In the genomic region with DNA sequence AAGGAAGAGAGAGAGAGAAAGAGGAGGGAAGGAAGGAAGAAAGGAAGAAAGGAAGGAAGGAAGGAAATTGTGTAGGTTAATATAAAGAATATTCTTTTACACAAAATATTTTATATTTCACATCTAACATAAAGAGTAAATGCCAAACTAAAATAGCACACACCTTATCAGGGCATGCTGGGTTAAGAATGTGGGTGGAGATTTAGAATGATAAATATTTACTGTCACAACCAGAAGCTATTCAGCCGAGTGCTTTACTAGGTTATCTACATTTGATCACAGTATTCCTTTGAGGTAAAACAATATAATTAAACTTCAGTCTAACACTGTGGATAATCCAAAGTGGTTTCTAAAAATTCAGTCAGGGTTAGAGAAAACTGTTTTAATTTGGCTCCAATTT, we compare ENCODE assay signal across 11 cellular contexts.
DNase-seq lines count a peak whose midpoint lies in the region; ATAC-seq and TF ChIP-seq lines count a peak whose summit lies in the region.
"Had no signal": no experiment of that assay in that cellular context is flagged by ENCODE, and none has a peak within 500 bp of the region (broad histone marks: within the 10 kb centered on the region; RNA-seq: fewer than 3 reads in every experiment).

No MANE protein-coding gene starts in this region.

- H3K27ac ChIP-seq in BLaER1 (no peak overlapping the region), PC-9 (no peak overlapping the region), hepatocyte (peak overlapping the region; percentile 18), mesenchymal stem cell (ENCODE audit: low read length, poor library complexity, severe bottlenecking) (no peak overlapping the region)
- peak overlapping the region; percentile 21 for H3K27ac ChIP-seq in CD8-positive, alpha-beta T cell (ENCODE audit: low read depth, low read length)

- no peak overlapping the region for H2BK5ac ChIP-seq in mesenchymal stem cell (ENCODE audit: low read depth, low read length, poor library complexity, severe bottlenecking)

- no TSS peak for BruUV-seq in PC-9 (replicated peaks; lab: Mats Ljungman, UMichigan)

- H3K27me3 Mint-ChIP-seq in CD8-positive, alpha-beta T cell (ENCODE audit: low read depth) = no peaks in the 10 kb centered on the region

- H3K36me3 ChIP-seq in BLaER1 = no peaks in the 10 kb centered on the region
- no peaks in the 10 kb centered on the region for H3K36me3 ChIP-seq in CD8-positive, alpha-beta T cell (ENCODE audit: insufficient read depth, low read length)
- no peaks in the 10 kb centered on the region for H3K36me3 ChIP-seq in PC-9 (ENCODE audit: low read depth)
- no peaks in the 10 kb centered on the region for H3K36me3 ChIP-seq in hepatocyte (replicated peaks; ENCODE audit: insufficient read depth, low read depth)
- H3K36me3 ChIP-seq in mesenchymal stem cell (ENCODE audit: control insufficient read depth in 1 of 2, insufficient read depth in 2 of 2, low read depth in 1 of 2, low read length in 2 of 2) = no peaks in the 10 kb centered on the region
- H3K36me3 ChIP-seq: colonic mucosa had no signal

- TF ChIP-seq CTCF in CD8-positive, alpha-beta T cell (IDR thresholded peaks at IDR 0.05) = peak; percentile 13
- TF ChIP-seq CTCF in PC-9 (conservative IDR thresholded peaks at IDR 0.05) = no peak
- no peak for TF ChIP-seq CTCF in hepatocyte (IDR thresholded peaks at IDR 0.05; ENCODE audit: poor library complexity)

- CTCF ChIA-PET in CD8-positive, alpha-beta T cell (lab: Charles Lee) = no interaction called here
- CTCF ChIA-PET in PC-9 (lab: Charles Lee) = no interaction called here

- intact Hi-C loops in CD8-positive, alpha-beta T cell (cut with DNase I, micrococcal nuclease) = no loop called here
- intact Hi-C loops in PC-9 (cut with micrococcal nuclease; ENCODE audit: unreplicated experiment) (loop anchor here (1.0 kb wide), 1 partner anchor 66 kb away; no protein-coding TSS in a partner anchor), Right ventricle myocardium superior (cut with DNase I) (no loop called here)

- POLR2A ChIA-PET in CD8-positive, alpha-beta T cell (lab: Charles Lee) = no interaction called here
- POLR2A ChIA-PET in PC-9 (lab: Charles Lee; ENCODE audit: unreplicated experiment) = interaction anchor here (0.6 kb wide), 1 partner anchor 84 kb away, joined by 4 read pairs; no protein-coding TSS in a partner anchor

- H3K4me2 ChIP-seq in BLaER1 (peak overlapping the region; percentile 65; the same call in 1 of the 2 replicates), PC-9 (no peak overlapping the region), hepatocyte (peak overlapping the region; percentile 54), mesenchymal stem cell (ENCODE audit: low read length, poor library complexity, severe bottlenecking) (no peak overlapping the region)

- no peaks in the 10 kb centered on the region for H3F3A ChIP-seq in PC-9 (ENCODE audit: insufficient read depth, low read depth)

- H3K9me2 ChIP-seq in PC-9 (ENCODE audit: insufficient read depth) = no peaks in the 10 kb centered on the region; the same call in 1 of the 2 replicates
- H3K9me2 ChIP-seq in hepatocyte (replicated peaks; ENCODE audit: insufficient read depth) = no peaks in the 10 kb centered on the region

- H3K4me1 ChIP-seq in BLaER1 (peaks cover 17% of the 10 kb centered on the region), PC-9 (replicated peaks; ENCODE audit: insufficient read depth) (0 out of 2 replicates have a peak, but pooled peaks cover 7% of the 10 kb centered on the region), hepatocyte (ENCODE audit: insufficient read depth) (peaks cover 9% of the 10 kb centered on the region), mesenchymal stem cell (ENCODE audit: control insufficient read depth, insufficient read depth, low read depth, low read length) (no peaks in the 10 kb centered on the region)
- peaks cover 47% of the 10 kb centered on the region for H3K4me1 ChIP-seq in CD8-positive, alpha-beta T cell (ENCODE audit: insufficient read depth, low read length)
- H3K4me1 ChIP-seq: colonic mucosa had no signal

- no peak overlapping the region for H2BK15ac ChIP-seq in mesenchymal stem cell (ENCODE audit: low read depth, poor library complexity, severe bottlenecking)

- H3K14ac ChIP-seq in mesenchymal stem cell (ENCODE audit: low read length in 2 of 2) = no peak overlapping the region

- no peak overlapping the region for H3K18ac ChIP-seq in mesenchymal stem cell (ENCODE audit: low read depth in 1 of 2, low read length in 2 of 2)

- H3K4me3 Mint-ChIP-seq in CD8-positive, alpha-beta T cell = peak overlapping the region; percentile 52

- no peak overlapping the region for H2AK5ac ChIP-seq in mesenchymal stem cell (ENCODE audit: low read length, severe bottlenecking)

- H3K27me3 ChIP-seq in BLaER1 (no peaks in the 10 kb centered on the region), PC-9 (ENCODE audit: insufficient read depth, low read depth) (no peaks in the 10 kb centered on the region), hepatocyte (no peaks in the 10 kb centered on the region), mesenchymal stem cell (ENCODE audit: control insufficient read depth in 1 of 2, insufficient read depth in 1 of 2, low read length in 2 of 2) (no peaks in the 10 kb centered on the region)
- H3K27me3 ChIP-seq in CD8-positive, alpha-beta T cell (ENCODE audit: insufficient read depth, low read length) = no peaks in the 10 kb centered on the region
- H3K27me3 ChIP-seq: colonic mucosa had no signal

- H3K9me3 ChIP-seq in BLaER1 (no peaks in the 10 kb centered on the region), PC-9 (ENCODE audit: insufficient read depth, low read depth) (no peaks in the 10 kb centered on the region), hepatocyte (ENCODE audit: low read depth) (no peaks in the 10 kb centered on the region), mesenchymal stem cell (ENCODE audit: control insufficient read depth, low read length) (no peaks in the 10 kb centered on the region)
- H3K9me3 ChIP-seq in CD8-positive, alpha-beta T cell (ENCODE audit: low read length) = no peaks in the 10 kb centered on the region
- H3K9me3 ChIP-seq: colonic mucosa had no signal

- no peak overlapping the region for H4K8ac ChIP-seq in mesenchymal stem cell (ENCODE audit: low read length)

- no peak overlapping the region for H3K23ac ChIP-seq in mesenchymal stem cell (ENCODE audit: low read length in 2 of 2)

- H3K36me3 Mint-ChIP-seq in CD8-positive, alpha-beta T cell = no peaks in the 10 kb centered on the region

- DNase-seq in CD8-positive, alpha-beta T cell = no peak
- DNase-seq in PC-9 (no peak), hepatocyte (ENCODE audit: low spot score) (no peak), NCI-H2171 treated with DMSO at 0.1 percent for 48 hours (lab: John Stamatoyannopoulos, UW) (no peak), Right ventricle myocardium superior (no peak), mesenchymal stem cell (no peak)
- DNase-seq: colonic mucosa, NCI-H1105, T-helper 9 cell had no signal

- H3K27ac Mint-ChIP-seq in CD8-positive, alpha-beta T cell = peak overlapping the region; percentile 78

- H4K91ac ChIP-seq in mesenchymal stem cell (ENCODE audit: low read length) = no peak overlapping the region

- H3K9ac ChIP-seq in BLaER1 = no peak overlapping the region
- no peak overlapping the region for H3K9ac ChIP-seq in mesenchymal stem cell (ENCODE audit: low read length)

- H3K79me1 ChIP-seq in mesenchymal stem cell (replicated peaks; ENCODE audit: low read length, poor library complexity, severe bottlenecking) = no peaks in the 10 kb centered on the region

- H3K79me2 ChIP-seq in PC-9 (ENCODE audit: low read depth) (no peaks in the 10 kb centered on the region), hepatocyte (no peaks in the 10 kb centered on the region)

- H3K4ac ChIP-seq in mesenchymal stem cell (ENCODE audit: low read depth in 1 of 2, low read length in 2 of 2) = no peak overlapping the region

- no peak overlapping the region for H3K4me3 ChIP-seq in BLaER1
- H3K4me3 ChIP-seq in CD8-positive, alpha-beta T cell (ENCODE audit: low read depth, low read length) = peak overlapping the region; percentile 25
- no peak overlapping the region for H3K4me3 ChIP-seq in PC-9
- H3K4me3 ChIP-seq in hepatocyte = no peak overlapping the region
- no peak overlapping the region for H3K4me3 ChIP-seq in mesenchymal stem cell (ENCODE audit: insufficient read depth in 1 of 2, low read depth in 1 of 2, low read length in 2 of 2)
- H3K4me3 ChIP-seq: colonic mucosa had no signal

- no peak overlapping the region for H2BK120ac ChIP-seq in mesenchymal stem cell (ENCODE audit: low read depth, low read length)

- H4K20me1 ChIP-seq in BLaER1 = no peaks in the 10 kb centered on the region
- no peaks in the 10 kb centered on the region for H4K20me1 ChIP-seq in PC-9 (ENCODE audit: insufficient read depth)
- no peaks in the 10 kb centered on the region for H4K20me1 ChIP-seq in hepatocyte (ENCODE audit: insufficient read depth, poor library complexity, severe bottlenecking)

- H2AFZ ChIP-seq in PC-9 (0 out of 2 replicates have a peak overlapping the region, but pooled peaks have one; percentile 63), hepatocyte (no peak overlapping the region), mesenchymal stem cell (ENCODE audit: low read depth, low read length) (no peak overlapping the region)

- WGBS in hepatocyte (ENCODE audit: low lambda C conversion rate, missing lambda C conversion rate) = 14% methylated on average over 1 of the region's 1 CpG
- no CpG with 5 or more reads among the region's 1 CpG for WGBS in mesenchymal stem cell

- ATAC-seq in CD8-positive, alpha-beta T cell = no peak
- ATAC-seq in Right ventricle myocardium superior (ENCODE audit: poor library complexity) = no peak
- ATAC-seq: Right ventricle myocardium inferior had no signal

- H3K4me1 Mint-ChIP-seq in CD8-positive, alpha-beta T cell (ENCODE audit: low read depth) = peaks cover 47% of the 10 kb centered on the region

- H3K9me3 Mint-ChIP-seq in CD8-positive, alpha-beta T cell = peaks cover 4% of the 10 kb centered on the region

- no peak overlapping the region for H2BK12ac ChIP-seq in mesenchymal stem cell (ENCODE audit: low read length in 2 of 2)

Comparison
In these comparisons a context has a peak if more than half of its experiments do, and no peak if none do; other contexts are left out.
1. H3K27ac ChIP-seq: peak in CD8-positive, alpha-beta T cell (single experiment) and hepatocyte (single experiment); none in BLaER1 (single experiment), PC-9 (single experiment) and mesenchymal stem cell (single experiment).
2. H3K4me2 ChIP-seq: peak in BLaER1 (single experiment) and hepatocyte (single experiment); none in PC-9 (single experiment) and mesenchymal stem cell (single experiment).